Comparison of ENCODE assay signal across 23 cellular contexts in genomic region chr9:124857533-124858162, GRCh38. TPM values are rescaled to one million over a fixed set of nuclear protein-coding genes. Genes with fewer than 3 reads are reported as not detected.
DNase-seq lines count a peak whose midpoint lies in the region; ATAC-seq and TF ChIP-seq lines count a peak whose summit lies in the region.
"Had no signal": no experiment of that assay in that cellular context is flagged by ENCODE, and none has a peak within 500 bp of the region (broad histone marks: within the 10 kb centered on the region; RNA-seq: fewer than 3 reads in every experiment).

No MANE protein-coding gene starts in this region.

- intact Hi-C loops in activated B cell treated with CpG ODN at 0.5 μM for 24 hours (cut with micrococcal nuclease) = no loop called here

- DNase-seq in DMS53 (lab: John Stamatoyannopoulos, UW) = peak; percentile 65
- DNase-seq in DMS53 treated with DMSO at 0.1 percent for 48 hours (lab: John Stamatoyannopoulos, UW; ENCODE audit: unreplicated experiment) = no peak
- no peak for DNase-seq in activated B cell treated with CpG ODN at 0.5 μM for 24 hours
- DNase-seq in islet precursor cell = peak; percentile 47
- DNase-seq in DMS79 treated with DMSO at 0.1 percent for 48 hours (lab: John Stamatoyannopoulos, UW) = no peak
- DNase-seq in NCI-H146 (lab: John Stamatoyannopoulos, UW) = no peak
- DNase-seq: 8988T; activated CD4-positive, alpha-beta T cell treated with anti-CD3 and anti-CD28 coated beads, Interleukin-2, amount 10 ng/mL, durations not matched to agents 7 days and 5 days; brain microvascular endothelial cell; COR-L47; NCI-H1105; NCI-H2081 treated with DMSO at 0.1 percent for 48 hours; nucleus accumbens; spleen; T-cell; upper lobe of right lung had no signal

- CTCF ChIA-PET in activated B cell treated with CpG ODN at 0.5 μM for 24 hours (lab: Charles Lee) = interaction anchor here (12.7 kb wide), 1 partner anchor 85 kb away, joined by 216 read pairs; the partner anchor contains the start of genes NR6A1 and OLFML2A

- peaks cover 45% of the 10 kb centered on the region for H3K4me1 Mint-ChIP-seq in activated B cell treated with CpG ODN at 0.5 μM for 24 hours

- TF ChIP-seq POLR2A in GM15510 (IDR thresholded peaks at IDR 0.05; ENCODE audit: borderline replicate concordance, extremely low read depth, insufficient read length) = peak; percentile 20

- no peaks in the 10 kb centered on the region for H3K9me3 Mint-ChIP-seq in activated B cell treated with CpG ODN at 0.5 μM for 24 hours
- H3K9me3 Mint-ChIP-seq: activated CD4-positive, alpha-beta T cell treated with anti-CD3 and anti-CD28 coated beads, Interleukin-2, amount 10 ng/mL, durations not matched to agents 7 days and 5 days; T-cell had no signal

- POLR2A ChIA-PET in activated B cell treated with CpG ODN at 0.5 μM for 24 hours (lab: Charles Lee) = interaction anchor here (1.1 to 1.8 kb wide), 2 partner anchors 12 to 15 kb away, joined by 3 to 4 read pairs; no protein-coding TSS in a partner anchor

- no peak for ATAC-seq in activated B cell treated with CpG ODN at 0.5 μM for 24 hours (ENCODE audit: low read depth)
- no peak for ATAC-seq in HG03095 (IDR thresholded peaks at IDR 0.05; ENCODE audit: unreplicated experiment)
- ATAC-seq: Panc1, T-cell, upper lobe of right lung had no signal

- peak overlapping the region; percentile 1 for H3K4me3 Mint-ChIP-seq in activated B cell treated with CpG ODN at 0.5 μM for 24 hours
- H3K4me3 Mint-ChIP-seq: activated CD4-positive, alpha-beta T cell treated with anti-CD3 and anti-CD28 coated beads, Interleukin-2, amount 10 ng/mL, durations not matched to agents 7 days and 5 days; T-cell had no signal

- peaks cover 54% of the 10 kb centered on the region for H3K36me3 Mint-ChIP-seq in activated B cell treated with CpG ODN at 0.5 μM for 24 hours (ENCODE audit: low read depth)

- H3K27me3 Mint-ChIP-seq in activated B cell treated with CpG ODN at 0.5 μM for 24 hours = no peaks in the 10 kb centered on the region
- H3K27me3 Mint-ChIP-seq: T-cell had no signal

- H3K27ac Mint-ChIP-seq in activated B cell treated with CpG ODN at 0.5 μM for 24 hours = no peak overlapping the region
- H3K27ac Mint-ChIP-seq: activated CD4-positive, alpha-beta T cell treated with anti-CD3 and anti-CD28 coated beads, Interleukin-2, amount 10 ng/mL, durations not matched to agents 7 days and 5 days; T-cell had no signal

- TF ChIP-seq CTCF in activated B cell treated with CpG ODN at 0.5 μM for 24 hours (IDR thresholded peaks at IDR 0.05) = no peak

RNA-seq across cellular contexts. Expression of gene RPL35, which starts 4.1 kb away (rescaled TPM):
- total RNA-seq in activated B cell treated with CpG ODN at 0.5 μM for 24 hours = 2,037 and 2,426 TPM in 2 replicates

RNA-seq across cellular contexts. Expression of gene ARPC5L, which starts 4.3 kb away (rescaled TPM):
- total RNA-seq in activated B cell treated with CpG ODN at 0.5 μM for 24 hours = 91.5 and 93.1 TPM in 2 replicates

RNA-seq across cellular contexts. Expression of gene WDR38, which starts 4.4 kb away (rescaled TPM):
- not detected in 2 replicates for total RNA-seq in activated B cell treated with CpG ODN at 0.5 μM for 24 hours
- total RNA-seq: activated CD4-positive, alpha-beta T cell treated with anti-CD3 and anti-CD28 coated beads, Interleukin-2, amount 10 ng/mL, durations not matched to agents 7 days and 5 days; fibroblast of lung; kidney epithelial cell; lung microvascular endothelial cell; SJCRH30; spleen; T-cell; upper lobe of right lung had no signal

Comparison
In these comparisons a context has a peak if more than half of its experiments do, and no peak if none do; other contexts are left out.
1. DNase-seq: peak in DMS53 (single experiment) and islet precursor cell (single experiment); none in DMS53 treated with DMSO at 0.1 percent for 48 hours (single experiment), activated B cell treated with CpG ODN at 0.5 μM for 24 hours (single experiment), DMS79 treated with DMSO at 0.1 percent for 48 hours (single experiment) and NCI-H146 (single experiment).